Comparison of ENCODE assay signal across 1 cellular context in the genomic region with DNA sequence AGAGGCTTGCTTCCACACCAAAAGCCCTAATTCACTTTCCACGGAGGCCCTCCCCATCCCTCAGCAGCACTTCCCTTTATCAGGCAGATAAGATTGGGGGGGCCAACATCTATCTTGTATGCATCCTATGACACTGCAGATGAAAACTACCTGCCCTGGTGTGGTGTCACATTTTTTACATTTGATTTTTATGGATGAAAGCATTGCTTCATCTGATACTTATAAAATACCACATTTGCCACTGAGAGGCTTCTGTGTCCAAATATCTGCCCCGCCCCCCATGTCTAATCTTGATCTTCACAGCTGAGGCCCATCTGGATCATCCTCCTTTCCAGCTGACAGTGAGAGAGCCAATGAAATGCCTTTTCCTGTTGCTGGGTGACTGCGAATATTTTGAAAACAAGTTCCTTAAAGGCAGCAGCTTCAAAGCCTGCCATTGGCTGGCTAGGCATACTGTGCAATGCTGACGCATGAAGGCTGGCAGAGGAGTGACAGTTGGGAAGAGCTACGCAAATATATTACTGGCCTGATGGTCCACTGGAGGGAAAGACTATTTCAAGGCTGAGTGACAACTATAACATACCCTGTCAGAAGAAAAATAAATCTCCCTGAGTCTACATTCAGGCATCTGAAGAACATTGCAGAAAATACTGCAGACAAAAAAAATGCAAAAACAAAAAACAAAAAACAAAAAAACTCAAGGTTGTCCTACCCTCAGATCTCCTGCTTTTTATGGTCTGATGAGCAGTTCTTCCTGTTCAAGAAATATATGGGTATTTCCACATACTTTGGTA.
TF ChIP-seq lines count a peak whose summit lies in the region.

No MANE protein-coding gene starts in this region.

TF ChIP-seq in K562, 482 proteins besides CTCF, POLR2A, EP300 and RAD21 (continued from another document and continues in another):
- 0 out of 4 replicates have a peak, but pooled peaks of 1 of the 2 experiments have one; percentile 19 for TF ChIP-seq ETV6 (IDR thresholded peaks at IDR 0.05; ENCODE audit: borderline replicate concordance in 1 of 2, low read depth in 2 of 2, low read length in 1 of 2)
- no peak for TF ChIP-seq ETV6 (CRISPR knock-in tag; IDR thresholded peaks at IDR 0.05; ENCODE audit: borderline replicate concordance)
- TF ChIP-seq MXI1 (IDR thresholded peaks at IDR 0.05; ENCODE audit: low read depth, low read length), result peak; percentile 84
- no peak for TF ChIP-seq PHB (CRISPR knock-in tag; IDR thresholded peaks at IDR 0.05)
- TF ChIP-seq, protein P1, sequence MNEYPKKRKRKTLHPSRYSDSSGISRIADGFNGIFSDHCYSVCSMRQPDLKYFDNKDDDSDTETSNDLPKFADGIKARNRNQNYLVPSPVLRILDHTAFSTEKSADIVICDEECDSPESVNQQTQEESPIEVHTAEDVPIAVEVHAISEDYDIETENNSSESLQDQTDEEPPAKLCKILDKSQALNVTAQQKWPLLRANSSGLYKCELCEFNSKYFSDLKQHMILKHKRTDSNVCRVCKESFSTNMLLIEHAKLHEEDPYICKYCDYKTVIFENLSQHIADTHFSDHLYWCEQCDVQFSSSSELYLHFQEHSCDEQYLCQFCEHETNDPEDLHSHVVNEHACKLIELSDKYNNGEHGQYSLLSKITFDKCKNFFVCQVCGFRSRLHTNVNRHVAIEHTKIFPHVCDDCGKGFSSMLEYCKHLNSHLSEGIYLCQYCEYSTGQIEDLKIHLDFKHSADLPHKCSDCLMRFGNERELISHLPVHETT (CRISPR knock-in tag; conservative IDR thresholded peaks at IDR 0.05 in 1 of 2, IDR thresholded peaks at IDR 0.05 in 1 of 2), result peak in 1 of 2 experiments; percentile 84; a peak in 2 of 4 replicates
- TF ChIP-seq, protein P2, sequence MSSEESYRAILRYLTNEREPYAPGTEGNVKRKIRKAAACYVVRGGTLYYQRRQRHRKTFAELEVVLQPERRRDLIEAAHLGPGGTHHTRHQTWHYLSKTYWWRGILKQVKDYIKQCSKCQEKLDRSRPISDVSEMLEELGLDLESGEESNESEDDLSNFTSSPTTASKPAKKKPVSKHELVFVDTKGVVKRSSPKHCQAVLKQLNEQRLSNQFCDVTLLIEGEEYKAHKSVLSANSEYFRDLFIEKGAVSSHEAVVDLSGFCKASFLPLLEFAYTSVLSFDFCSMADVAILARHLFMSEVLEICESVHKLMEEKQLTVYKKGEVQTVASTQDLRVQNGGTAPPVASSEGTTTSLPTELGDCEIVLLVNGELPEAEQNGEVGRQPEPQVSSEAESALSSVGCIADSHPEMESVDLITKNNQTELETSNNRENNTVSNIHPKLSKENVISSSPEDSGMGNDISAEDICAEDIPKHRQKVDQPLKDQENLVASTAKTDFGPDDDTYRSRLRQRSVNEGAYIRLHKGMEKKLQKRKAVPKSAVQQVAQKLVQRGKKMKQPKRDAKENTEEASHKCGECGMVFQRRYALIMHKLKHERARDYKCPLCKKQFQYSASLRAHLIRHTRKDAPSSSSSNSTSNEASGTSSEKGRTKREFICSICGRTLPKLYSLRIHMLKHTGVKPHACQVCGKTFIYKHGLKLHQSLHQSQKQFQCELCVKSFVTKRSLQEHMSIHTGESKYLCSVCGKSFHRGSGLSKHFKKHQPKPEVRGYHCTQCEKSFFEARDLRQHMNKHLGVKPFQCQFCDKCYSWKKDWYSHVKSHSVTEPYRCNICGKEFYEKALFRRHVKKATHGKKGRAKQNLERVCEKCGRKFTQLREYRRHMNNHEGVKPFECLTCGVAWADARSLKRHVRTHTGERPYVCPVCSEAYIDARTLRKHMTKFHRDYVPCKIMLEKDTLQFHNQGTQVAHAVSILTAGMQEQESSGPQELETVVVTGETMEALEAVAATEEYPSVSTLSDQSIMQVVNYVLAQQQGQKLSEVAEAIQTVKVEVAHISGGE (CRISPR knock-in tag; IDR thresholded peaks at IDR 0.05), result peak in 1 of 3 experiments; percentile 62; a peak in 1 of 6 replicates
- TF ChIP-seq NFE2L1 (tag; IDR thresholded peaks at IDR 0.05; ENCODE audit: borderline replicate concordance, low read depth), result no peak
- peak; percentile 19 for TF ChIP-seq FOS (IDR thresholded peaks at IDR 0.05; ENCODE audit: extremely low read depth, insufficient read length)
- TF ChIP-seq, protein P3, sequence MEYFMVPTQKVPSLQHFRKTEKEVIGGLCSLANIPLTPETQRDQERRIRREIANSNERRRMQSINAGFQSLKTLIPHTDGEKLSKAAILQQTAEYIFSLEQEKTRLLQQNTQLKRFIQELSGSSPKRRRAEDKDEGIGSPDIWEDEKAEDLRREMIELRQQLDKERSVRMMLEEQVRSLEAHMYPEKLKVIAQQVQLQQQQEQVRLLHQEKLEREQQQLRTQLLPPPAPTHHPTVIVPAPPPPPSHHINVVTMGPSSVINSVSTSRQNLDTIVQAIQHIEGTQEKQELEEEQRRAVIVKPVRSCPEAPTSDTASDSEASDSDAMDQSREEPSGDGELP (CRISPR knock-in tag; IDR thresholded peaks at IDR 0.05; ENCODE audit: borderline replicate concordance), result peak; percentile 100
- peak; percentile 92 for TF ChIP-seq CTBP1 (IDR thresholded peaks at IDR 0.05; ENCODE audit: borderline replicate concordance)
- TF ChIP-seq, protein P4, sequence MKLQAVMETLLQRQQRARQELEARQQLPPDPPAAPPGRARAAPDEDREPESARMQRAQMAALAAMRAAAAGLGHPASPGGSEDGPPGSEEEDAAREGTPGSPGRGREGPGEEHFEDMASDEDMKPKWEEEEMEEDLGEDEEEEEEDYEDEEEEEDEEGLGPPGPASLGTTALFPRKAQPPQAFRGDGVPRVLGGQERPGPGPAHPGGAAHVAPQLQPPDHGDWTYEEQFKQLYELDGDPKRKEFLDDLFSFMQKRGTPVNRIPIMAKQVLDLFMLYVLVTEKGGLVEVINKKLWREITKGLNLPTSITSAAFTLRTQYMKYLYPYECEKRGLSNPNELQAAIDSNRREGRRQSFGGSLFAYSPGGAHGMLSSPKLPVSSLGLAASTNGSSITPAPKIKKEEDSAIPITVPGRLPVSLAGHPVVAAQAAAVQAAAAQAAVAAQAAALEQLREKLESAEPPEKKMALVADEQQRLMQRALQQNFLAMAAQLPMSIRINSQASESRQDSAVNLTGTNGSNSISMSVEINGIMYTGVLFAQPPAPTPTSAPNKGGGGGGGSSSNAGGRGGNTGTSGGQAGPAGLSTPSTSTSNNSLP (IDR thresholded peaks at IDR 0.05; ENCODE audit: borderline replicate concordance, low read depth, low read length), result peak; percentile 43; the same call in 1 of the 2 replicates
- peak; percentile 64; the same call in 1 of the 2 replicates for TF ChIP-seq SOX6 (IDR thresholded peaks at IDR 0.05)
- peak; percentile 49; the same call in 1 of the 2 replicates for TF ChIP-seq SMARCA5 (IDR thresholded peaks at IDR 0.05)
- TF ChIP-seq, protein P5, sequence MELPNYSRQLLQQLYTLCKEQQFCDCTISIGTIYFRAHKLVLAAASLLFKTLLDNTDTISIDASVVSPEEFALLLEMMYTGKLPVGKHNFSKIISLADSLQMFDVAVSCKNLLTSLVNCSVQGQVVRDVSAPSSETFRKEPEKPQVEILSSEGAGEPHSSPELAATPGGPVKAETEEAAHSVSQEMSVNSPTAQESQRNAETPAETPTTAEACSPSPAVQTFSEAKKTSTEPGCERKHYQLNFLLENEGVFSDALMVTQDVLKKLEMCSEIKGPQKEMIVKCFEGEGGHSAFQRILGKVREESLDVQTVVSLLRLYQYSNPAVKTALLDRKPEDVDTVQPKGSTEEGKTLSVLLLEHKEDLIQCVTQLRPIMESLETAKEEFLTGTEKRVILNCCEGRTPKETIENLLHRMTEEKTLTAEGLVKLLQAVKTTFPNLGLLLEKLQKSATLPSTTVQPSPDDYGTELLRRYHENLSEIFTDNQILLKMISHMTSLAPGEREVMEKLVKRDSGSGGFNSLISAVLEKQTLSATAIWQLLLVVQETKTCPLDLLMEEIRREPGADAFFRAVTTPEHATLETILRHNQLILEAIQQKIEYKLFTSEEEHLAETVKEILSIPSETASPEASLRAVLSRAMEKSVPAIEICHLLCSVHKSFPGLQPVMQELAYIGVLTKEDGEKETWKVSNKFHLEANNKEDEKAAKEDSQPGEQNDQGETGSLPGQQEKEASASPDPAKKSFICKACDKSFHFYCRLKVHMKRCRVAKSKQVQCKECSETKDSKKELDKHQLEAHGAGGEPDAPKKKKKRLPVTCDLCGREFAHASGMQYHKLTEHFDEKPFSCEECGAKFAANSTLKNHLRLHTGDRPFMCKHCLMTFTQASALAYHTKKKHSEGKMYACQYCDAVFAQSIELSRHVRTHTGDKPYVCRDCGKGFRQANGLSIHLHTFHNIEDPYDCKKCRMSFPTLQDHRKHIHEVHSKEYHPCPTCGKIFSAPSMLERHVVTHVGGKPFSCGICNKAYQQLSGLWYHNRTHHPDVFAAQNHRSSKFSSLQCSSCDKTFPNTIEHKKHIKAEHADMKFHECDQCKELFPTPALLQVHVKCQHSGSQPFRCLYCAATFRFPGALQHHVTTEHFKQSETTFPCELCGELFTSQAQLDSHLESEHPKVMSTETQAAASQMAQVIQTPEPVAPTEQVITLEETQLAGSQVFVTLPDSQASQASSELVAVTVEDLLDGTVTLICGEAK (IDR thresholded peaks at IDR 0.05), result peak; percentile 34; the same call in 1 of the 2 replicates
- TF ChIP-seq, protein P5 (CRISPR knock-in tag; IDR thresholded peaks at IDR 0.05), result no peak
- no peak; the same call in 1 of the 2 replicates for TF ChIP-seq BRD4 (IDR thresholded peaks at IDR 0.05)
- TF ChIP-seq KLF13 (tag; IDR thresholded peaks at IDR 0.05; ENCODE audit: borderline replicate concordance, low read depth), result peak; percentile 89; the same call in 1 of the 2 replicates
- TF ChIP-seq RFX7 (CRISPR knock-in tag; IDR thresholded peaks at IDR 0.05), result peak; percentile 64; the same call in 1 of the 2 replicates
- peak; percentile 69 for TF ChIP-seq ZNF444 (CRISPR knock-in tag; IDR thresholded peaks at IDR 0.05)
- TF ChIP-seq, protein P6, sequence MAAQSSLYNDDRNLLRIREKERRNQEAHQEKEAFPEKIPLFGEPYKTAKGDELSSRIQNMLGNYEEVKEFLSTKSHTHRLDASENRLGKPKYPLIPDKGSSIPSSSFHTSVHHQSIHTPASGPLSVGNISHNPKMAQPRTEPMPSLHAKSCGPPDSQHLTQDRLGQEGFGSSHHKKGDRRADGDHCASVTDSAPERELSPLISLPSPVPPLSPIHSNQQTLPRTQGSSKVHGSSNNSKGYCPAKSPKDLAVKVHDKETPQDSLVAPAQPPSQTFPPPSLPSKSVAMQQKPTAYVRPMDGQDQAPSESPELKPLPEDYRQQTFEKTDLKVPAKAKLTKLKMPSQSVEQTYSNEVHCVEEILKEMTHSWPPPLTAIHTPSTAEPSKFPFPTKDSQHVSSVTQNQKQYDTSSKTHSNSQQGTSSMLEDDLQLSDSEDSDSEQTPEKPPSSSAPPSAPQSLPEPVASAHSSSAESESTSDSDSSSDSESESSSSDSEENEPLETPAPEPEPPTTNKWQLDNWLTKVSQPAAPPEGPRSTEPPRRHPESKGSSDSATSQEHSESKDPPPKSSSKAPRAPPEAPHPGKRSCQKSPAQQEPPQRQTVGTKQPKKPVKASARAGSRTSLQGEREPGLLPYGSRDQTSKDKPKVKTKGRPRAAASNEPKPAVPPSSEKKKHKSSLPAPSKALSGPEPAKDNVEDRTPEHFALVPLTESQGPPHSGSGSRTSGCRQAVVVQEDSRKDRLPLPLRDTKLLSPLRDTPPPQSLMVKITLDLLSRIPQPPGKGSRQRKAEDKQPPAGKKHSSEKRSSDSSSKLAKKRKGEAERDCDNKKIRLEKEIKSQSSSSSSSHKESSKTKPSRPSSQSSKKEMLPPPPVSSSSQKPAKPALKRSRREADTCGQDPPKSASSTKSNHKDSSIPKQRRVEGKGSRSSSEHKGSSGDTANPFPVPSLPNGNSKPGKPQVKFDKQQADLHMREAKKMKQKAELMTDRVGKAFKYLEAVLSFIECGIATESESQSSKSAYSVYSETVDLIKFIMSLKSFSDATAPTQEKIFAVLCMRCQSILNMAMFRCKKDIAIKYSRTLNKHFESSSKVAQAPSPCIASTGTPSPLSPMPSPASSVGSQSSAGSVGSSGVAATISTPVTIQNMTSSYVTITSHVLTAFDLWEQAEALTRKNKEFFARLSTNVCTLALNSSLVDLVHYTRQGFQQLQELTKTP (IDR thresholded peaks at IDR 0.05; ENCODE audit: low read depth in 1 of 2, partially characterized antibody in 2 of 2), result peak in 1 of 2 experiments; percentile 14
- TF ChIP-seq, protein P7, sequence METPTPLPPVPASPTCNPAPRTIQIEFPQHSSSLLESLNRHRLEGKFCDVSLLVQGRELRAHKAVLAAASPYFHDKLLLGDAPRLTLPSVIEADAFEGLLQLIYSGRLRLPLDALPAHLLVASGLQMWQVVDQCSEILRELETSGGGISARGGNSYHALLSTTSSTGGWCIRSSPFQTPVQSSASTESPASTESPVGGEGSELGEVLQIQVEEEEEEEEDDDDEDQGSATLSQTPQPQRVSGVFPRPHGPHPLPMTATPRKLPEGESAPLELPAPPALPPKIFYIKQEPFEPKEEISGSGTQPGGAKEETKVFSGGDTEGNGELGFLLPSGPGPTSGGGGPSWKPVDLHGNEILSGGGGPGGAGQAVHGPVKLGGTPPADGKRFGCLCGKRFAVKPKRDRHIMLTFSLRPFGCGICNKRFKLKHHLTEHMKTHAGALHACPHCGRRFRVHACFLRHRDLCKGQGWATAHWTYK (CRISPR knock-in tag; IDR thresholded peaks at IDR 0.05), result peak; percentile 80
- TF ChIP-seq BACH1 (tag; IDR thresholded peaks at IDR 0.05), result peak; percentile 81; the same call in 1 of the 2 replicates
- peak; percentile 61 for TF ChIP-seq GABPA (tag; conservative IDR thresholded peaks at IDR 0.05; ENCODE audit: low read depth)
- peak; percentile 18; the same call in 1 of the 2 replicates for TF ChIP-seq TARDBP (IDR thresholded peaks at IDR 0.05)
